ENCODE assay signal across 6 cellular contexts in the genomic region with DNA sequence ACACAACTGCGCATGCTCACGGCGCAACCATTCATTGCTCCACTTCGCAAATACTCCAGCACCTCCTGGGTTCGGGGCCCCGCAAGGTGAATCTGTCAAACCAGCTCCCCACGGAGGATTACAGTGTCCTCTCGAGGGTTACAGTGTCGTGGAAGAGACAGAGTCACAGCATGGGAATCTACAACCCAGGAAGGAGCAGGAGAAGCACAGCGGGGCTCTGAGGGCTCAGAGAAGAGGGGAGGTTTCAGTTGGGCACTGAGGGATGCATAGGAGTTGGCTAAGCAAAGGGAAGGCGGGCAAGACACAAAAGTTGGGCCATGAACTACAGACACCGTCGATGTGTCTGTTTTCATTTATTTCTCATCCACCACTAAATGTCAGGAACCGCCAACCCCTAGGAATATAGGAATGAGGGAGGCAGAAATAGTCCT.
DNase-seq lines count a peak whose midpoint lies in the region; ATAC-seq and TF ChIP-seq lines count a peak whose summit lies in the region.

No MANE protein-coding gene starts in this region.

- H3K27me3 ChIP-seq in effector memory CD4-positive, alpha-beta T cell (replicated peaks; ENCODE audit: control insufficient read depth, insufficient read depth, low read length, poor library complexity, severe bottlenecking) = no peaks in the 10 kb centered on the region

- peak overlapping the region; percentile 87 for H3K4me3 ChIP-seq in AG09309 (ENCODE audit: control insufficient read depth, low read depth, low read length)
- peak overlapping the region; percentile 79 for H3K4me3 ChIP-seq in effector memory CD4-positive, alpha-beta T cell (ENCODE audit: insufficient read depth, low read depth, low read length, poor library complexity, severe bottlenecking)

- no peak for DNase-seq in AG09309 (ENCODE audit: low read depth)
- peak; percentile 67 for DNase-seq in MV-4-11 (lab: John Stamatoyannopoulos, UW)
- peak in 1 of 3 donors; percentile 42 for DNase-seq in effector memory CD4-positive, alpha-beta T cell
- DNase-seq in stimulated activated CD4-positive, alpha-beta T cell treated with anti-CD3 and anti-CD28 coated beads, Interleukin-4, amount 100 ng/mL, for 1 hour = peak; percentile 75
- no peak for DNase-seq in kidney glomerular epithelial cell (lab: John Stamatoyannopoulos, UW)

- peaks cover 9% of the 10 kb centered on the region for H3K4me1 ChIP-seq in effector memory CD4-positive, alpha-beta T cell (ENCODE audit: control insufficient read depth, insufficient read depth, low read length, poor library complexity, severe bottlenecking)

- no peak for ATAC-seq in GM18867 (IDR thresholded peaks at IDR 0.05; ENCODE audit: unreplicated experiment)

- H3K27ac ChIP-seq in effector memory CD4-positive, alpha-beta T cell (ENCODE audit: insufficient read depth, low read length, poor library complexity, severe bottlenecking) = peak overlapping the region; percentile 97

- peaks cover 11% of the 10 kb centered on the region for H3K36me3 ChIP-seq in effector memory CD4-positive, alpha-beta T cell (ENCODE audit: control insufficient read depth, insufficient read depth, low read length)

- TF ChIP-seq CTCF in AG09309 (IDR thresholded peaks at IDR 0.05; ENCODE audit: control insufficient read depth, insufficient read depth, low read depth, low read length, missing control alignments) = no peak

- no peaks in the 10 kb centered on the region for H3K9me3 ChIP-seq in effector memory CD4-positive, alpha-beta T cell (ENCODE audit: control insufficient read depth, low read length)

Comparison
In these comparisons a context has a peak if more than half of its experiments do, and no peak if none do; other contexts are left out.
1. DNase-seq: peak in MV-4-11 (single experiment) and stimulated activated CD4-positive, alpha-beta T cell treated with anti-CD3 and anti-CD28 coated beads, Interleukin-4, amount 100 ng/mL, for 1 hour (single experiment); none in AG09309 (single experiment) and kidney glomerular epithelial cell (single experiment).